8 cellular contexts compared by ENCODE assay signal in genomic region chr12:124680863-124681778, GRCh38.
DNase-seq lines count a peak whose midpoint lies in the region; ATAC-seq, FAIRE-seq and TF ChIP-seq lines count a peak whose summit lies in the region.

No MANE protein-coding gene starts in this region.

- TF ChIP-seq CTCF in Calu3 (IDR thresholded peaks at IDR 0.05; ENCODE audit: unreplicated experiment): no peak

- CTCF ChIA-PET in Calu3 (lab: Charles Lee): interaction anchor here (0.8 to 1.6 kb wide), 2 partner anchors 66 to 412 kb away, joined by 3 to 5 read pairs; no protein-coding TSS in a partner anchor

- no peaks in the 10 kb centered on the region for H3K9me3 Mint-ChIP-seq in Calu3 (ENCODE audit: low read depth, unreplicated experiment)

- peak; percentile 80 for FAIRE-seq in TTC549 (lab: Jason Lieb, UNC)

- H3K4me3 Mint-ChIP-seq in Calu3 (ENCODE audit: low read depth, unreplicated experiment): no peak overlapping the region

- H3K27me3 Mint-ChIP-seq in Calu3 (ENCODE audit: unreplicated experiment): no peaks in the 10 kb centered on the region

- intact Hi-C loops in Calu3 (cut with micrococcal nuclease; ENCODE audit: unreplicated experiment) (loop anchor here (1.0 to 5.0 kb wide), 5 partner anchors 46 to 104 kb away; no protein-coding TSS in a partner anchor), Right ventricle myocardium superior (cut with DNase I) (no loop called here)

- H3K4me1 Mint-ChIP-seq in Calu3 (ENCODE audit: low read depth, unreplicated experiment): peaks cover 72% of the 10 kb centered on the region

- peak; percentile 50 for ATAC-seq in HG03354 (IDR thresholded peaks at IDR 0.05; ENCODE audit: poor library complexity, severe bottlenecking, unreplicated experiment)
- ATAC-seq in Right ventricle myocardium superior (ENCODE audit: poor library complexity): peak; percentile 74
- no peak for ATAC-seq in HG03108 (IDR thresholded peaks at IDR 0.05; ENCODE audit: unreplicated experiment)

- peaks cover 27% of the 10 kb centered on the region for H3K36me3 Mint-ChIP-seq in Calu3 (ENCODE audit: insufficient read depth, unreplicated experiment)

- DNase-seq in Calu3 (peak; percentile 76), Right ventricle myocardium superior (peak; percentile 77), renal cortical epithelial cell (ENCODE audit: low read depth) (peak; percentile 97), activated gamma-delta T cell treated with Interleukin-2 at 50 U/mL for 16 hours (no peak), NCI-H2029 (lab: John Stamatoyannopoulos, UW) (no peak)

- BruUV-seq in Calu3 (replicated peaks; lab: Mats Ljungman, UMichigan): no TSS peak

- H3K27ac Mint-ChIP-seq in Calu3 (ENCODE audit: unreplicated experiment): peak overlapping the region; percentile 31

Comparison
In these comparisons a context has a peak if more than half of its experiments do, and no peak if none do; other contexts are left out.
1. DNase-seq: peak in Calu3 (single experiment), Right ventricle myocardium superior (single experiment) and renal cortical epithelial cell (single experiment); none in activated gamma-delta T cell treated with Interleukin-2 at 50 U/mL for 16 hours (single experiment) and NCI-H2029 (single experiment).